21 cellular contexts compared by ENCODE assay signal in genomic region chr16:65619606-65620005, GRCh38.
DNase-seq lines count a peak whose midpoint lies in the region; ATAC-seq and TF ChIP-seq lines count a peak whose summit lies in the region.
"Had no signal": no experiment of that assay in that cellular context is flagged by ENCODE, and none has a peak within 500 bp of the region (broad histone marks: within the 10 kb centered on the region; RNA-seq: fewer than 3 reads in every experiment).

No MANE protein-coding gene starts in this region.

- POLR2A ChIA-PET in A673 (lab: Charles Lee; ENCODE audit: low non-redundant PET): interaction anchor here (0.5 to 0.7 kb wide), 3 partner anchors 19 to 702 kb away, joined by 3 to 5 read pairs (median 3); no protein-coding TSS in a partner anchor
- POLR2A ChIA-PET in OCI-LY7 (lab: Charles Lee): interaction anchor here (1.4 to 1.5 kb wide), 3 partner anchors 9 to 148 kb away, joined by 3 to 4 read pairs (median 4); no protein-coding TSS in a partner anchor
- POLR2A ChIA-PET in naive thymus-derived CD4-positive, alpha-beta T cell (lab: Charles Lee): no interaction called here

- H4K20me1 ChIP-seq in OCI-LY7 (ENCODE audit: insufficient read depth, low read length) (no peaks in the 10 kb centered on the region), smooth muscle cell (ENCODE audit: low read depth) (no peaks in the 10 kb centered on the region)

- 83% methylated on average over 3 of the region's 3 CpGs for WGBS in smooth muscle cell (ENCODE audit: low lambda C conversion rate)

- H3K9me3 ChIP-seq in A673 (ENCODE audit: low read depth, low read length, poor library complexity, severe bottlenecking): no peaks in the 10 kb centered on the region
- no peaks in the 10 kb centered on the region for H3K9me3 ChIP-seq in OCI-LY7 (ENCODE audit: low read length)
- H3K9me3 ChIP-seq in smooth muscle cell (replicated peaks; ENCODE audit: low read depth): no peaks in the 10 kb centered on the region
- no peaks in the 10 kb centered on the region for H3K9me3 ChIP-seq in naive thymus-derived CD4-positive, alpha-beta T cell (ENCODE audit: control insufficient read depth in 2 of 3, low read length in 3 of 3)
- H3K9me3 ChIP-seq: A549, HAP-1 had no signal

- H3K27ac ChIP-seq in A673 (ENCODE audit: low read depth, low read length, poor library complexity, severe bottlenecking) (peak overlapping the region; percentile 37), OCI-LY7 (ENCODE audit: low read depth, low read length, poor library complexity, severe bottlenecking) (peak overlapping the region; percentile 94), smooth muscle cell (ENCODE audit: low read depth) (peak overlapping the region; percentile 13)
- no peak overlapping the region for H3K27ac ChIP-seq in naive thymus-derived CD4-positive, alpha-beta T cell (ENCODE audit: low read depth, low read length)
- H3K27ac ChIP-seq: 22Rv1, A549 had no signal

- H3K79me2 ChIP-seq in OCI-LY7 (ENCODE audit: insufficient read depth, low read depth, low read length) (no peaks in the 10 kb centered on the region), smooth muscle cell (ENCODE audit: low read depth) (no peaks in the 10 kb centered on the region)

- peaks cover 3% of the 10 kb centered on the region for H3F3A ChIP-seq in smooth muscle cell (ENCODE audit: low read depth)

- H3K4me1 ChIP-seq in A673 (ENCODE audit: insufficient read depth, low read length, poor library complexity, severe bottlenecking): peaks cover 31% of the 10 kb centered on the region
- H3K4me1 ChIP-seq in OCI-LY7 (ENCODE audit: insufficient read depth, low read length, poor library complexity, severe bottlenecking): peaks cover 83% of the 10 kb centered on the region
- no peaks in the 10 kb centered on the region for H3K4me1 ChIP-seq in smooth muscle cell (ENCODE audit: low read depth)
- H3K4me1 ChIP-seq in naive thymus-derived CD4-positive, alpha-beta T cell (ENCODE audit: control insufficient read depth in 2 of 2, insufficient read depth in 2 of 2, low read length in 2 of 2): no peaks in the 10 kb centered on the region
- H3K4me1 ChIP-seq: A549, HAP-1 had no signal

- no peak overlapping the region for H3K9ac ChIP-seq in smooth muscle cell (ENCODE audit: low read depth)

- no peaks in the 10 kb centered on the region for H3K9me2 ChIP-seq in OCI-LY7 (ENCODE audit: insufficient read depth, low read length)

- H3K9me3 Mint-ChIP-seq in naive thymus-derived CD4-positive, alpha-beta T cell: peaks cover 0 to 12% (median 3%) of the 10 kb centered on the region in 11 donors

- DNase-seq in A673 (ENCODE audit: low spot score): no peak
- DNase-seq in OCI-LY7 (ENCODE audit: low spot score): no peak
- peak; percentile 52 for DNase-seq in epithelial cell of esophagus (ENCODE audit: low read depth)
- DNase-seq in smooth muscle cell (lab: John Stamatoyannopoulos, UW; ENCODE audit: unreplicated experiment): no peak
- DNase-seq in naive thymus-derived CD4-positive, alpha-beta T cell: no peak
- no peak for DNase-seq in HK-2 (ENCODE audit: unreplicated experiment)
- no peak for DNase-seq in NCI-H187 (lab: John Stamatoyannopoulos, UW)
- DNase-seq: C1 segment of cervical spinal cord; CD4-positive, CD25-positive, alpha-beta regulatory T cell; CD8-positive, alpha-beta memory T cell; COR-L47; DMS 273 treated with DMSO at 0.1 percent for 48 hours; DMS53; DND-41; EL; IMR-90 had no signal

- peak overlapping the region; percentile 46; the same call in 1 of the 2 replicates for H3K4me2 ChIP-seq in OCI-LY7 (ENCODE audit: low read length)
- no peak overlapping the region for H3K4me2 ChIP-seq in smooth muscle cell
- H3K4me2 ChIP-seq: A549 had no signal

- H3K4me3 Mint-ChIP-seq in naive thymus-derived CD4-positive, alpha-beta T cell: no peak overlapping the region
- H3K4me3 Mint-ChIP-seq: CD4-positive, CD25-positive, alpha-beta regulatory T cell; CD8-positive, alpha-beta memory T cell had no signal

- H3K27ac Mint-ChIP-seq in naive thymus-derived CD4-positive, alpha-beta T cell: no peak overlapping the region
- H3K27ac Mint-ChIP-seq: CD4-positive, CD25-positive, alpha-beta regulatory T cell; CD8-positive, alpha-beta memory T cell had no signal

- CTCF ChIA-PET in A673 (lab: Charles Lee) (no interaction called here), OCI-LY7 (lab: Charles Lee; ENCODE audit: unreplicated experiment) (no interaction called here)
- CTCF ChIA-PET in naive thymus-derived CD4-positive, alpha-beta T cell (lab: Charles Lee): no interaction called here

- H2AFZ ChIP-seq in OCI-LY7 (ENCODE audit: low read length) (peak overlapping the region; percentile 49; the same call in 1 of the 2 replicates), smooth muscle cell (ENCODE audit: low read depth) (no peak overlapping the region)

- intact Hi-C loops in A673 (cut with micrococcal nuclease; ENCODE audit: unreplicated experiment) (loop anchor here (2.0 kb wide), 2 partner anchors 73 to 213 kb away; no protein-coding TSS in a partner anchor), OCI-LY7 (cut with micrococcal nuclease; ENCODE audit: unreplicated experiment) (loop anchor here (2.0 kb wide), 1 partner anchor 143 kb away; no protein-coding TSS in a partner anchor)
- intact Hi-C loops in naive thymus-derived CD4-positive, alpha-beta T cell (cut with micrococcal nuclease): no loop called here

- H3K36me3 Mint-ChIP-seq in naive thymus-derived CD4-positive, alpha-beta T cell: no peaks in the 10 kb centered on the region
- H3K36me3 Mint-ChIP-seq: CD4-positive, CD25-positive, alpha-beta regulatory T cell; CD8-positive, alpha-beta memory T cell had no signal

- H3K27me3 Mint-ChIP-seq in naive thymus-derived CD4-positive, alpha-beta T cell: peaks cover 0 to 7% (median 0%) of the 10 kb centered on the region in 5 donors
- H3K27me3 Mint-ChIP-seq: CD4-positive, CD25-positive, alpha-beta regulatory T cell; CD8-positive, alpha-beta memory T cell had no signal

- H3K36me3 ChIP-seq in A673 (ENCODE audit: insufficient read depth, low read length, poor library complexity, severe bottlenecking) (no peaks in the 10 kb centered on the region), OCI-LY7 (ENCODE audit: insufficient read depth, low read length) (no peaks in the 10 kb centered on the region), smooth muscle cell (ENCODE audit: low read depth) (no peaks in the 10 kb centered on the region)
- H3K36me3 ChIP-seq in naive thymus-derived CD4-positive, alpha-beta T cell (ENCODE audit: control insufficient read depth in 2 of 3, insufficient read depth in 3 of 3, low read length in 3 of 3): no peaks in the 10 kb centered on the region
- H3K36me3 ChIP-seq: HAP-1 had no signal

- no TSS peak for BruUV-seq in A673 (replicated peaks; lab: Mats Ljungman, UMichigan)
- BruUV-seq in OCI-LY7 (replicated peaks; lab: Mats Ljungman, UMichigan): no TSS peak

- no peak for ATAC-seq in naive thymus-derived CD4-positive, alpha-beta T cell
- ATAC-seq: A549, GM12878, K562 had no signal

- H3K4me1 Mint-ChIP-seq in naive thymus-derived CD4-positive, alpha-beta T cell: peaks cover 0 to 2% (median 0%) of the 10 kb centered on the region in 7 donors
- H3K4me1 Mint-ChIP-seq: CD4-positive, CD25-positive, alpha-beta regulatory T cell; CD8-positive, alpha-beta memory T cell had no signal

- TF ChIP-seq CTCF in A673 (conservative IDR thresholded peaks at IDR 0.05; ENCODE audit: low read depth, low read length) (no peak), OCI-LY7 (conservative IDR thresholded peaks at IDR 0.05; ENCODE audit: low read length) (no peak), epithelial cell of esophagus (IDR thresholded peaks at IDR 0.05; ENCODE audit: insufficient read depth, low read depth, low read length, missing control alignments) (no peak), smooth muscle cell (IDR thresholded peaks at IDR 0.05; ENCODE audit: borderline replicate concordance, insufficient read depth, poor library complexity, severe bottlenecking) (no peak)

- H3K27me3 ChIP-seq in A673 (replicated peaks; ENCODE audit: insufficient read depth, low read depth, low read length, poor library complexity) (no peaks in the 10 kb centered on the region), smooth muscle cell (ENCODE audit: low read depth) (no peaks in the 10 kb centered on the region)
- no peaks in the 10 kb centered on the region for H3K27me3 ChIP-seq in naive thymus-derived CD4-positive, alpha-beta T cell (ENCODE audit: control insufficient read depth in 2 of 2, insufficient read depth in 2 of 2, low read length in 2 of 2)

- H3K4me3 ChIP-seq in A673 (ENCODE audit: low read depth, low read length, poor library complexity, severe bottlenecking): no peak overlapping the region
- H3K4me3 ChIP-seq in OCI-LY7 (ENCODE audit: low read depth, low read length, poor library complexity, severe bottlenecking): no peak overlapping the region
- no peak overlapping the region for H3K4me3 ChIP-seq in epithelial cell of esophagus (ENCODE audit: low read length)
- H3K4me3 ChIP-seq in smooth muscle cell: no peak overlapping the region
- H3K4me3 ChIP-seq in naive thymus-derived CD4-positive, alpha-beta T cell (ENCODE audit: low read length): no peak overlapping the region
- H3K4me3 ChIP-seq: A549, GM12878, HAP-1, K562 had no signal

Comparison
In these comparisons a context has a peak if more than half of its experiments do, and no peak if none do; other contexts are left out.
1. intact Hi-C loops: an anchor here in A673 (2.0 kb wide) and OCI-LY7 (2.0 kb wide); none called in naive thymus-derived CD4-positive, alpha-beta T cell.